In genomic region chr1:154730251-154730650, GRCh38 we compare ENCODE assay signal across 9 cellular contexts.
A peak's percentile ranks its signal among the peaks of the same experiment; 100 is the strongest.
DNase-seq lines count a peak whose midpoint lies in the region; ATAC-seq, FAIRE-seq and TF ChIP-seq lines count a peak whose summit lies in the region.
"Had no signal": no experiment of that assay in that cellular context is flagged by ENCODE, and none has a peak within 500 bp of the region (broad histone marks: within the 10 kb centered on the region; RNA-seq: fewer than 3 reads in every experiment).

No MANE protein-coding gene starts in this region.

- no peak overlapping the region for H3K4me3 ChIP-seq in iPS-18a (ENCODE audit: low read length)

- peaks cover 4% of the 10 kb centered on the region for H3K27me3 Mint-ChIP-seq in activated T-cell treated with anti-CD3 and anti-CD28 coated beads, Interleukin-2, amount 50 U/mL, for 24 hours
- peaks cover 70% of the 10 kb centered on the region for H3K27me3 Mint-ChIP-seq in progenitor cell of endocrine pancreas

- no peak for ATAC-seq in GM18873 (IDR thresholded peaks at IDR 0.05; ENCODE audit: low FRiP score, unreplicated experiment)

- peak overlapping the region; percentile 28 for H3K27ac Mint-ChIP-seq in activated T-cell treated with anti-CD3 and anti-CD28 coated beads, Interleukin-2, amount 50 U/mL, for 24 hours
- H3K27ac Mint-ChIP-seq in progenitor cell of endocrine pancreas: no peak overlapping the region

- H3K4me1 Mint-ChIP-seq in activated T-cell treated with anti-CD3 and anti-CD28 coated beads, Interleukin-2, amount 50 U/mL, for 24 hours (ENCODE audit: low read depth): peaks cover 44% of the 10 kb centered on the region
- peaks cover 9% of the 10 kb centered on the region for H3K4me1 Mint-ChIP-seq in progenitor cell of endocrine pancreas (ENCODE audit: low read depth)

- no peak for TF ChIP-seq CTCF in progenitor cell of endocrine pancreas (IDR thresholded peaks at IDR 0.05; ENCODE audit: unreplicated experiment)

- no peak for DNase-seq in activated T-cell treated with anti-CD3 and anti-CD28 coated beads, Interleukin-2, amount 50 U/mL, for 24 hours
- DNase-seq in activated T-cell treated with anti-CD3 and anti-CD28 coated beads for 4 hours (no peak), SHP77 treated with DMSO at 0.1 percent for 48 hours (lab: John Stamatoyannopoulos, UW) (peak; percentile 80), urothelium cell line (ENCODE audit: low spot score) (peak; percentile 52), progenitor cell of endocrine pancreas (ENCODE audit: low spot score, unreplicated experiment) (no peak), NCI-H2171 (lab: John Stamatoyannopoulos, UW) (no peak)

- no peaks in the 10 kb centered on the region for H3K27me3 ChIP-seq in iPS-18a (ENCODE audit: control insufficient read depth, insufficient read depth, low read length)

- peak overlapping the region; percentile 47 for H3K9ac ChIP-seq in iPS-18a (ENCODE audit: low read length)

- no peaks in the 10 kb centered on the region for H3K36me3 ChIP-seq in iPS-18a (ENCODE audit: control insufficient read depth, low read depth, low read length)

- H3K36me3 Mint-ChIP-seq in activated T-cell treated with anti-CD3 and anti-CD28 coated beads, Interleukin-2, amount 50 U/mL, for 24 hours (ENCODE audit: low read depth): no peaks in the 10 kb centered on the region
- no peaks in the 10 kb centered on the region for H3K36me3 Mint-ChIP-seq in progenitor cell of endocrine pancreas (ENCODE audit: insufficient read depth)

- H3K9me3 ChIP-seq in iPS-18a (ENCODE audit: control insufficient read depth, low read depth, low read length): no peaks in the 10 kb centered on the region

- peaks cover 15% of the 10 kb centered on the region for H3K4me1 ChIP-seq in iPS-18a (ENCODE audit: control insufficient read depth, low read depth, low read length)

- H3K9me3 Mint-ChIP-seq in activated T-cell treated with anti-CD3 and anti-CD28 coated beads, Interleukin-2, amount 50 U/mL, for 24 hours: no peaks in the 10 kb centered on the region
- no peaks in the 10 kb centered on the region for H3K9me3 Mint-ChIP-seq in progenitor cell of endocrine pancreas (ENCODE audit: low read depth)

- H3K4me3 Mint-ChIP-seq in activated T-cell treated with anti-CD3 and anti-CD28 coated beads, Interleukin-2, amount 50 U/mL, for 24 hours: no peak overlapping the region
- H3K4me3 Mint-ChIP-seq in progenitor cell of endocrine pancreas (ENCODE audit: low read depth): no peak overlapping the region

- FAIRE-seq in urothelium cell line (lab: Jason Lieb, UNC): no peak

- peak overlapping the region; percentile 34 for H3K27ac ChIP-seq in iPS-18a (ENCODE audit: low read length)
- H3K27ac ChIP-seq: C4-2B had no signal

Comparison
In these comparisons a context has a peak if more than half of its experiments do, and no peak if none do; other contexts are left out.
1. DNase-seq: peak in SHP77 treated with DMSO at 0.1 percent for 48 hours (single experiment) and urothelium cell line (single experiment); none in activated T-cell treated with anti-CD3 and anti-CD28 coated beads, Interleukin-2, amount 50 U/mL, for 24 hours (single experiment), activated T-cell treated with anti-CD3 and anti-CD28 coated beads for 4 hours (single experiment), progenitor cell of endocrine pancreas (single experiment) and NCI-H2171 (single experiment).